Comparison of ENCODE assay signal across 9 cellular contexts in genomic region chr11:27234043-27234668, GRCh38.
DNase-seq lines count a peak whose midpoint lies in the region; ATAC-seq, FAIRE-seq and TF ChIP-seq lines count a peak whose summit lies in the region.
"Had no signal": no experiment of that assay in that cellular context is flagged by ENCODE, and none has a peak within 500 bp of the region (broad histone marks: within the 10 kb centered on the region; RNA-seq: fewer than 3 reads in every experiment).

No MANE protein-coding gene starts in this region.

- no peaks in the 10 kb centered on the region for H4K20me1 ChIP-seq in K562 (replicated peaks; ENCODE audit: control insufficient read depth, insufficient read depth, low read length)

- H3K4me2 ChIP-seq in K562 (ENCODE audit: insufficient read depth, low read length) = no peak overlapping the region

- CTCF ChIA-PET in K562 (lab: Yijun Ruan, JAX; ENCODE audit: low intra/inter-chr PET ratio) = no interaction called here

- ATAC-seq in GM18868 (IDR thresholded peaks at IDR 0.05; ENCODE audit: unreplicated experiment) = peak; percentile 91
- peak; percentile 95 for ATAC-seq in HG02885 (IDR thresholded peaks at IDR 0.05; ENCODE audit: poor library complexity, unreplicated experiment)
- ATAC-seq in K562 = peak; percentile 72
- peak; percentile 97 for ATAC-seq in omental fat pad (ENCODE audit: low FRiP score)
- ATAC-seq in HG03097 (IDR thresholded peaks at IDR 0.05; ENCODE audit: low FRiP score, unreplicated experiment) = no peak

- POLR2A ChIA-PET in K562 (lab: Yijun Ruan, JAX) = interaction anchor here (0.5 to 1.4 kb wide), 4 partner anchors 9 to 35 kb away, joined by 3 to 5 read pairs (median 3); no protein-coding TSS in a partner anchor

- intact Hi-C loops in K562 (cut with micrococcal nuclease) = no loop called here

- no peak overlapping the region for H3K27ac ChIP-seq in K562 (ENCODE audit: extremely low read depth, low read depth, low read length)

- no peak for TF ChIP-seq RAD21 in K562 (CRISPR knock-in tag; conservative IDR thresholded peaks at IDR 0.05 in 1 of 2, IDR thresholded peaks at IDR 0.05 in 1 of 2)

- H3K4me1 ChIP-seq in K562 (replicated peaks in 1 of 2; ENCODE audit: control insufficient read depth in 2 of 2, insufficient read depth in 2 of 2, low read length in 2 of 2) = peaks cover 0 to 3% of the 10 kb centered on the region in 2 experiments; a peak in 3 of 5 replicates

- no peaks in the 10 kb centered on the region for H3K9me3 ChIP-seq in K562 (replicated peaks; ENCODE audit: control insufficient read depth, insufficient read depth, low read depth, low read length)

- no peak overlapping the region for H3K4me3 ChIP-seq in K562

- TF ChIP-seq POLR2A in K562 (conservative IDR thresholded peaks at IDR 0.05) = no peak

- peaks cover 12 to 15% of the 10 kb centered on the region in 2 experiments; a peak in 3 of 5 replicates for H3K27me3 ChIP-seq in K562 (ENCODE audit: control insufficient read depth in 2 of 2, insufficient read depth in 2 of 2, low read length in 2 of 2)

- 29% methylated on average over 10 of the region's 10 CpGs for WGBS in K562 (ENCODE audit: insufficient coverage, low coverage, missing lambda C conversion rate)

- in situ Hi-C loops in ACHN (cut with HindIII; ENCODE audit: low pct_ligation_motif_present, low pct_unique_long_range_greater_than_20kb, low sequenced_read_pairs) = no loop called here
- in situ Hi-C loops in K562 (cut with MboI) = no loop called here

- H3K9ac ChIP-seq in K562 (ENCODE audit: insufficient read depth in 1 of 2, low read depth in 2 of 2, low read length in 2 of 2) = no peak overlapping the region; a peak in 1 of 4 replicates

- TF ChIP-seq CTCF in K562 (IDR thresholded peaks at IDR 0.05 in 2 of 3, conservative IDR thresholded peaks at IDR 0.05 in 1 of 3; ENCODE audit: insufficient read depth in 2 of 3, low read depth in 1 of 3, low read length in 3 of 3) = no peak
- no peak for TF ChIP-seq CTCF in omental fat pad (IDR thresholded peaks at IDR 0.05)

- no peaks in the 10 kb centered on the region for H3K79me2 ChIP-seq in K562 (ENCODE audit: control insufficient read depth, insufficient read depth, low read length)

- no peaks in the 10 kb centered on the region for H3K9me1 ChIP-seq in K562 (ENCODE audit: control insufficient read depth, insufficient read depth, low read length)

- DNase-seq in ACHN (peak; percentile 68), NCI-H2107 (lab: John Stamatoyannopoulos, UW) (peak; percentile 64), K562 (ENCODE audit: extremely low read depth in 1 of 4, low spot score in 3 of 4) (peak in 1 of 4 experiments; percentile 33), omental fat pad (ENCODE audit: low spot score) (no peak)
- no peak for DNase-seq in activated CD4-positive, alpha-beta T cell treated with anti-CD3 and anti-CD28 coated beads, Interleukin-2, amount 50 U/mL, for 1 hour

- H3K36me3 ChIP-seq in K562 (ENCODE audit: control insufficient read depth, insufficient read depth, low read length) = no peaks in the 10 kb centered on the region

- no peak for TF ChIP-seq EP300 in K562 (IDR thresholded peaks at IDR 0.05; ENCODE audit: low read length)

- no TSS peak for BruUV-seq in K562 (replicated peaks; lab: Mats Ljungman, UMichigan)

- FAIRE-seq in K562 (lab: Jason Lieb, UNC) = peak; percentile 70
- FAIRE-seq: colon had no signal

- no peak overlapping the region for H2AFZ ChIP-seq in K562 (ENCODE audit: low read depth, low read length)

TF ChIP-seq in K562, 482 proteins besides CTCF, POLR2A, EP300 and RAD21:
- TF ChIP-seq FOSL1 (tag; conservative IDR thresholded peaks at IDR 0.05) = peak; percentile 49; the same call in 1 of the 2 replicates
- no peak for TF ChIP-seq KDM2B (CRISPR knock-in tag; IDR thresholded peaks at IDR 0.05)
- TF ChIP-seq DEAF1 (CRISPR knock-in tag; IDR thresholded peaks at IDR 0.05) = 0 out of 2 replicates have a peak, but pooled peaks have one; percentile 5
- no peak for TF ChIP-seq ZSCAN32 (CRISPR knock-in tag; IDR thresholded peaks at IDR 0.05)
- no peak for TF ChIP-seq ILF3 (IDR thresholded peaks at IDR 0.05; ENCODE audit: borderline replicate concordance)
- no peak for TF ChIP-seq CEBPG (CRISPR knock-in tag; IDR thresholded peaks at IDR 0.05)
- peak in 1 of 2 experiments; percentile 59; a peak in 2 of 4 replicates for TF ChIP-seq CEBPG (tag; conservative IDR thresholded peaks at IDR 0.05 in 1 of 2, IDR thresholded peaks at IDR 0.05 in 1 of 2)
- TF ChIP-seq, protein P1, sequence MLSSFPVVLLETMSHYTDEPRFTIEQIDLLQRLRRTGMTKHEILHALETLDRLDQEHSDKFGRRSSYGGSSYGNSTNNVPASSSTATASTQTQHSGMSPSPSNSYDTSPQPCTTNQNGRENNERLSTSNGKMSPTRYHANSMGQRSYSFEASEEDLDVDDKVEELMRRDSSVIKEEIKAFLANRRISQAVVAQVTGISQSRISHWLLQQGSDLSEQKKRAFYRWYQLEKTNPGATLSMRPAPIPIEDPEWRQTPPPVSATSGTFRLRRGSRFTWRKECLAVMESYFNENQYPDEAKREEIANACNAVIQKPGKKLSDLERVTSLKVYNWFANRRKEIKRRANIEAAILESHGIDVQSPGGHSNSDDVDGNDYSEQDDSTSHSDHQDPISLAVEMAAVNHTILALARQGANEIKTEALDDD (IDR thresholded peaks at IDR 0.05) = peak; percentile 42; the same call in 1 of the 2 replicates
- peak; percentile 89 for TF ChIP-seq SMAD4 (CRISPR knock-in tag; conservative IDR thresholded peaks at IDR 0.05)
- TF ChIP-seq JUND (IDR thresholded peaks at IDR 0.05; ENCODE audit: borderline replicate concordance, low read depth, low read length) = no peak
- peak; percentile 44; the same call in 1 of the 3 replicates for TF ChIP-seq JUND (tag; IDR thresholded peaks at IDR 0.05; ENCODE audit: borderline replicate concordance, low read depth, low read length)
- TF ChIP-seq KDM1A (IDR thresholded peaks at IDR 0.05) = peak; percentile 20 to 56; a peak in 1 of 4 replicates
- TF ChIP-seq CBFA2T3 (IDR thresholded peaks at IDR 0.05) = 0 out of 2 replicates have a peak, but pooled peaks have one; percentile 22
TF ChIP-seq in K562: peak in this region for 8.

Comparison
In these comparisons a context has a peak if more than half of its experiments do, and no peak if none do; other contexts are left out.
1. DNase-seq: peak in ACHN (single experiment) and NCI-H2107 (single experiment); none in omental fat pad (single experiment) and activated CD4-positive, alpha-beta T cell treated with anti-CD3 and anti-CD28 coated beads, Interleukin-2, amount 50 U/mL, for 1 hour (single experiment).